In genomic region chr11:68213135-68213515, GRCh38 we compare ENCODE assay signal across 8 cellular contexts. TPM values are rescaled to one million over a fixed set of nuclear protein-coding genes. Genes with fewer than 3 reads are reported as not detected.
DNase-seq lines count a peak whose midpoint lies in the region; ATAC-seq and TF ChIP-seq lines count a peak whose summit lies in the region.

Gene KMT5B (minus strand): TSS chr11:68213296. CDS start chr11:68190076, 23,220 bp downstream.

- no peak for TF ChIP-seq RAD21 in Ishikawa (IDR thresholded peaks at IDR 0.05; ENCODE audit: low read depth)

- intact Hi-C loops in mucosa of descending colon (cut with DNase I, micrococcal nuclease): no loop called here

- peak within 1 kb of the TSS; percentile 92 for H3K4me3 ChIP-seq in endocrine pancreas (ENCODE audit: control insufficient read depth, insufficient read depth, low read length)
- peak within 1 kb of the TSS; percentile 68 for H3K4me3 ChIP-seq in mucosa of descending colon

- peak within 1 kb of the TSS; percentile 88 for H3K9ac ChIP-seq in endocrine pancreas (ENCODE audit: control insufficient read depth, insufficient read depth, low read length)

- H3K27me3 ChIP-seq in endocrine pancreas (ENCODE audit: control insufficient read depth, insufficient read depth, low read length): no peaks in the 10 kb centered on the region

- no peak for ATAC-seq in mucosa of descending colon
- ATAC-seq in stimulated activated naive B cell treated with anti-CD40 and anti-IgM and Interleukin-4, amounts not matched to agents 10 μg/mL and 1 μg/mL and 100 μg/mL, for 72 hours (replicated peaks): peak in 1 of 2 donors; percentile 10

- H3K36me3 Mint-ChIP-seq in stimulated activated naive B cell treated with anti-CD40 and anti-IgM and Interleukin-4, amounts not matched to agents 10 μg/mL and 1 μg/mL and 100 μg/mL, for 72 hours: peaks cover 2 to 7% of the 10 kb centered on the region in 2 donors

- H3K27ac Mint-ChIP-seq in stimulated activated naive B cell treated with anti-CD40 and anti-IgM and Interleukin-4, amounts not matched to agents 10 μg/mL and 1 μg/mL and 100 μg/mL, for 72 hours: peak within 1 kb of the TSS; percentile 97

- peaks cover 35 to 54% of the 10 kb centered on the region in 2 donors for H3K4me1 Mint-ChIP-seq in stimulated activated naive B cell treated with anti-CD40 and anti-IgM and Interleukin-4, amounts not matched to agents 10 μg/mL and 1 μg/mL and 100 μg/mL, for 72 hours

- peak within 1 kb of the TSS; percentile 88 to 91 for H3K4me3 Mint-ChIP-seq in stimulated activated naive B cell treated with anti-CD40 and anti-IgM and Interleukin-4, amounts not matched to agents 10 μg/mL and 1 μg/mL and 100 μg/mL, for 72 hours

- TF ChIP-seq EP300 in Ishikawa (IDR thresholded peaks at IDR 0.05; ENCODE audit: borderline replicate concordance): no peak

- H3K27me3 Mint-ChIP-seq in stimulated activated naive B cell treated with anti-CD40 and anti-IgM and Interleukin-4, amounts not matched to agents 10 μg/mL and 1 μg/mL and 100 μg/mL, for 72 hours: peaks cover 4 to 10% of the 10 kb centered on the region in 2 donors

- no peak for TF ChIP-seq CTCF in mucosa of descending colon (IDR thresholded peaks at IDR 0.05)

- DNase-seq in activated gamma-delta T cell treated with Interleukin-2 at 50 U/mL for 16 hours: peak; percentile 47
- DNase-seq in activated gamma-delta T cell (lab: John Stamatoyannopoulos, UW): no peak
- peak; percentile 46 to 47 for DNase-seq in activated CD4-positive, alpha-beta T cell treated with anti-CD3 and anti-CD28 coated beads for 4 hours
- DNase-seq in mucosa of descending colon: peak; percentile 69 to 78 (median 75)
- no peak for DNase-seq in stimulated activated naive B cell treated with anti-CD40 and anti-IgM and Interleukin-4, amounts not matched to agents 10 μg/mL and 1 μg/mL and 100 μg/mL, for 72 hours
- no peak for DNase-seq in NAMALWA (ENCODE audit: low spot score)

- H3K4me1 ChIP-seq in endocrine pancreas (ENCODE audit: control insufficient read depth, insufficient read depth, low read length) (peaks cover 10% of the 10 kb centered on the region), mucosa of descending colon (ENCODE audit: low read depth) (peaks cover 52% of the 10 kb centered on the region)

- no peaks in the 10 kb centered on the region for H3K9me3 Mint-ChIP-seq in stimulated activated naive B cell treated with anti-CD40 and anti-IgM and Interleukin-4, amounts not matched to agents 10 μg/mL and 1 μg/mL and 100 μg/mL, for 72 hours

- H3K9me3 ChIP-seq in endocrine pancreas (ENCODE audit: control insufficient read depth, low read length): no peaks in the 10 kb centered on the region
- H3K9me3 ChIP-seq in mucosa of descending colon: no peaks in the 10 kb centered on the region

- H3K36me3 ChIP-seq in endocrine pancreas (ENCODE audit: control insufficient read depth, insufficient read depth, low read length) (no peaks in the 10 kb centered on the region), mucosa of descending colon (ENCODE audit: low read depth) (no peaks in the 10 kb centered on the region)

TF ChIP-seq in Ishikawa, 13 proteins besides CTCF, POLR2A, EP300 and RAD21:
- TF ChIP-seq NFIC (IDR thresholded peaks at IDR 0.05) (no peak), REST (IDR thresholded peaks at IDR 0.05; ENCODE audit: low read depth) (no peak), TCF12 (IDR thresholded peaks at IDR 0.05; ENCODE audit: low read depth) (no peak), EGR1 (IDR thresholded peaks at IDR 0.05) (no peak; the same call in 1 of the 2 replicates), USF1 (IDR thresholded peaks at IDR 0.05) (no peak), YY1 (IDR thresholded peaks at IDR 0.05; ENCODE audit: low read depth) (peak; percentile 93), TAF1 (IDR thresholded peaks at IDR 0.05; ENCODE audit: low read depth) (peak; percentile 73; the same call in 1 of the 2 replicates), CREB1 (IDR thresholded peaks at IDR 0.05; ENCODE audit: low read depth) (no peak), CEBPB (IDR thresholded peaks at IDR 0.05) (no peak), TEAD4 (IDR thresholded peaks at IDR 0.05) (no peak), FOXM1 (IDR thresholded peaks at IDR 0.05; ENCODE audit: borderline replicate concordance, low read depth) (no peak)

RNA-seq across cellular contexts. Expression of gene KMT5B, which starts in this region (rescaled TPM):
- total RNA-seq in mucosa of descending colon: 10 to 100 TPM; 56.4 to 71.3 (median 65.1) TPM

Comparison
In these comparisons a context has a peak if more than half of its experiments do, and no peak if none do; other contexts are left out.
1. DNase-seq: peak in activated gamma-delta T cell treated with Interleukin-2 at 50 U/mL for 16 hours (single experiment), activated CD4-positive, alpha-beta T cell treated with anti-CD3 and anti-CD28 coated beads for 4 hours (2 of 2) and mucosa of descending colon (3 of 3); none in activated gamma-delta T cell (single experiment), stimulated activated naive B cell treated with anti-CD40 and anti-IgM and Interleukin-4, amounts not matched to agents 10 μg/mL and 1 μg/mL and 100 μg/mL, for 72 hours (single experiment) and NAMALWA (single experiment).